35 cellular contexts compared by ENCODE assay signal in the genomic region with DNA sequence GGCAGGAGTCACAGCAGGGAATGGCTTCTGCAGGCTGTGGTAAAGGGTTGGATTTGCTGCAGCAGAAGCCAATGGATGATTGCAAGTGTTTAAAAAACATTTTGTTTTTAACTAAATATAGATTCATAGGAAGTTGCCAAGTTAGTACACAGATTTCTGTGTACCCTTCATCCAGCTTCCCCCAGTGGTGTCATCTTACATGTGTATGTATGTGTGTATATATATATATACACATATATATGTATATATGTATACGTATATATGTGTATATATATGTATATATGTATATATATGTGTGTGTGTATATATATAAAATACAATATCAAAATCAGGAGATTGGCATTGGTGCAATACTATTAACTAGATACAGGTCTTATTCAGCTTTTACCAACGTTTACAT. TPM values are rescaled to one million over a fixed set of nuclear protein-coding genes. Genes with fewer than 3 reads are reported as not detected.
"Had no signal": no experiment of that assay in that cellular context is flagged by ENCODE, and none has a peak within 500 bp of the region (broad histone marks: within the 10 kb centered on the region; RNA-seq: fewer than 3 reads in every experiment).

No MANE protein-coding gene starts in this region.

- DNase-seq: Karpas-422, Kasumi-1, MG63, MM.1S, MV-4-11, NCI-H1048, NCI-H1092, NCI-H1092 treated with DMSO at 0.1 percent for 48 hours, NCI-H1105, NCI-H1105 treated with DMSO at 0.1 percent for 48 hours, NCI-H1417, NCI-H1417 treated with DMSO at 0.1 percent for 48 hours, NCI-H1436, NCI-H1436 treated with DMSO at 0.1 percent for 48 hours, NCI-H146, NCI-H1694, NCI-H1694 treated with DMSO at 0.1 percent for 48 hours, NCI-H187, NCI-H187 treated with DMSO at 0.1 percent for 48 hours, NCI-H1930, NCI-H2029, NCI-H2029 treated with DMSO at 0.1 percent for 48 hours, NCI-H2081 treated with DMSO at 0.1 percent for 48 hours, NCI-H2107, NCI-H2171, NCI-H2171 treated with DMSO at 0.1 percent for 48 hours, NCI-H2227 treated with DMSO at 0.1 percent for 48 hours, NCI-H226, NCI-H345, NCI-H446, NCI-H446 treated with DMSO at 0.1 percent for 48 hours, NCI-H510A, NCI-H510A treated with DMSO at 0.1 percent for 48 hours had no signal

- H3K4me3 ChIP-seq: MG63 had no signal

- H3K36me3 ChIP-seq: MG63 had no signal

- H3K9me3 ChIP-seq: MG63 had no signal

RNA-seq across cellular contexts. Expression of gene FAM124B, which starts 19.2 kb away (rescaled TPM):
- total RNA-seq: MCF 10A, NCI-H460 had no signal
